ENCODE assay signal across 2 cellular contexts in genomic region chr2:169936652-169937051, GRCh38.
DNase-seq lines count a peak whose midpoint lies in the region; ATAC-seq, FAIRE-seq and TF ChIP-seq lines count a peak whose summit lies in the region.
"Not testable (repeated sequence)": the region's sequence is repeated elsewhere in the genome, so short reads cannot be mapped to it uniquely, and the experiment has no call there.

No MANE protein-coding gene starts in this region.

- not testable (repeated sequence) for H3K27ac ChIP-seq in HEK293 (ENCODE audit: extremely low read depth, low read depth, low read length); K562 (ENCODE audit: extremely low read depth, low read depth, low read length)

- not testable (repeated sequence) for H3K4me1 ChIP-seq in HEK293 (ENCODE audit: control insufficient read depth, insufficient read depth, low read length); K562 (replicated peaks in 1 of 2; ENCODE audit: control insufficient read depth in 2 of 2, insufficient read depth in 2 of 2, low read length in 2 of 2)

- in situ Hi-C loops in K562 (cut with MboI), result loop anchor here (10.0 to 25.0 kb wide), 2 partner anchors 482 to 876 kb away; partner anchors contain the start of gene GAD1

- not testable (repeated sequence) for TF ChIP-seq POLR2A in K562 (conservative IDR thresholded peaks at IDR 0.05)

- not testable (repeated sequence) for H3K4me3 ChIP-seq in HEK293 (ENCODE audit: low read depth, low read length); K562

- WGBS in K562 (ENCODE audit: insufficient coverage, low coverage, missing lambda C conversion rate), result 93% methylated on average over 4 of the region's 5 CpGs

- not testable (repeated sequence) for ATAC-seq in K562

- DNase-seq in K562 (ENCODE audit: extremely low read depth in 1 of 4, low spot score in 3 of 4), result not testable (repeated sequence)

- not testable (repeated sequence) for H3K79me2 ChIP-seq in K562 (ENCODE audit: control insufficient read depth, insufficient read depth, low read length)

- intact Hi-C loops in K562 (cut with micrococcal nuclease), result loop anchor here (10.0 kb wide), 1 partner anchor 218 kb away; no protein-coding TSS in a partner anchor

- H3K4me2 ChIP-seq in K562 (ENCODE audit: insufficient read depth, low read length), result not testable (repeated sequence)

- POLR2A ChIA-PET in HEK293 (lab: Yijun Ruan, JAX); K562 (lab: Yijun Ruan, JAX): not testable (repeated sequence)

- TF ChIP-seq RAD21 in K562 (CRISPR knock-in tag; conservative IDR thresholded peaks at IDR 0.05 in 1 of 2, IDR thresholded peaks at IDR 0.05 in 1 of 2), result not testable (repeated sequence)

- not testable (repeated sequence) for H3K9ac ChIP-seq in K562 (ENCODE audit: insufficient read depth in 1 of 2, low read depth in 2 of 2, low read length in 2 of 2)

- not testable (repeated sequence) for H4K20me1 ChIP-seq in K562 (replicated peaks; ENCODE audit: control insufficient read depth, insufficient read depth, low read length)

- BruUV-seq in K562 (replicated peaks; lab: Mats Ljungman, UMichigan), result not testable (repeated sequence)

- not testable (repeated sequence) for H3K9me3 ChIP-seq in HEK293 (ENCODE audit: control insufficient read depth, insufficient read depth, low read depth, low read length); K562 (replicated peaks; ENCODE audit: control insufficient read depth, insufficient read depth, low read depth, low read length)

- not testable (repeated sequence) for H3K9me1 ChIP-seq in K562 (ENCODE audit: control insufficient read depth, insufficient read depth, low read length)

- H3K36me3 ChIP-seq in HEK293 (ENCODE audit: control insufficient read depth in 2 of 2, insufficient read depth in 1 of 2, low read length in 2 of 2), result peaks cover 0 to 18% of the 10 kb centered on the region in 2 experiments; a peak in 2 of 3 replicates
- H3K36me3 ChIP-seq in K562 (ENCODE audit: control insufficient read depth, insufficient read depth, low read length), result peaks cover 30% of the 10 kb centered on the region

- CTCF ChIA-PET in HEK293 (lab: Yijun Ruan, JAX); K562 (lab: Yijun Ruan, JAX; ENCODE audit: low intra/inter-chr PET ratio): not testable (repeated sequence)

- not testable (repeated sequence) for H2AFZ ChIP-seq in K562 (ENCODE audit: low read depth, low read length)

- H3K27me3 ChIP-seq in K562 (ENCODE audit: control insufficient read depth in 2 of 2, insufficient read depth in 2 of 2, low read length in 2 of 2), result not testable (repeated sequence)

- not testable (repeated sequence) for FAIRE-seq in K562 (lab: Jason Lieb, UNC)

- TF ChIP-seq CTCF in HEK293 (tag by site-specific recombination; IDR thresholded peaks at IDR 0.05); K562 (IDR thresholded peaks at IDR 0.05 in 2 of 3, conservative IDR thresholded peaks at IDR 0.05 in 1 of 3; ENCODE audit: insufficient read depth in 2 of 3, low read depth in 1 of 3, low read length in 3 of 3): not testable (repeated sequence)

- TF ChIP-seq EP300 in K562 (IDR thresholded peaks at IDR 0.05; ENCODE audit: low read length), result not testable (repeated sequence)

TF ChIP-seq in HEK293, 187 proteins besides CTCF, POLR2A, EP300 and RAD21:
- peak; percentile 63 for TF ChIP-seq ZNF146 (tag by site-specific recombination; IDR thresholded peaks at IDR 0.05)

TF ChIP-seq in K562, 482 proteins besides CTCF, POLR2A, EP300 and RAD21:
- peak; percentile 55 for TF ChIP-seq ZNF146 (CRISPR knock-in tag; IDR thresholded peaks at IDR 0.05; ENCODE audit: unreplicated experiment)
